15 cellular contexts compared by ENCODE assay signal in genomic region chr3:85785766-85786165, GRCh38.
DNase-seq lines count a peak whose midpoint lies in the region; ATAC-seq, FAIRE-seq and TF ChIP-seq lines count a peak whose summit lies in the region.
"Had no signal": no experiment of that assay in that cellular context is flagged by ENCODE, and none has a peak within 500 bp of the region (broad histone marks: within the 10 kb centered on the region; RNA-seq: fewer than 3 reads in every experiment).

No MANE protein-coding gene starts in this region.

- POLR2A ChIA-PET in PC-3 (lab: Charles Lee; ENCODE audit: unreplicated experiment), result no interaction called here
- POLR2A ChIA-PET in endothelial cell of umbilical vein (lab: Charles Lee), result no interaction called here

- TF ChIP-seq POLR2A in endothelial cell of umbilical vein (IDR thresholded peaks at IDR 0.05; ENCODE audit: low read depth, low read length), result no peak

- peak; percentile 40 for FAIRE-seq in endothelial cell of umbilical vein (lab: Jason Lieb, UNC)
- FAIRE-seq: GM12878, H1 had no signal

- no peaks in the 10 kb centered on the region for H3K36me3 ChIP-seq in PC-3 (ENCODE audit: low read depth, low read length)
- no peaks in the 10 kb centered on the region for H3K36me3 ChIP-seq in endothelial cell of umbilical vein (ENCODE audit: control insufficient read depth in 2 of 2, extremely low read depth in 1 of 2, insufficient read depth in 2 of 2, low read length in 2 of 2)
- no peaks in the 10 kb centered on the region for H3K36me3 ChIP-seq in effector memory CD4-positive, alpha-beta T cell (ENCODE audit: control insufficient read depth, insufficient read depth, low read length)

- no peaks in the 10 kb centered on the region for H3K9me1 ChIP-seq in endothelial cell of umbilical vein (replicated peaks; ENCODE audit: control insufficient read depth, extremely low read depth, insufficient read depth, low read length)

- peak overlapping the region; percentile 37 for H3K4me2 ChIP-seq in PC-3 (ENCODE audit: low read length)
- H3K4me2 ChIP-seq in endothelial cell of umbilical vein (ENCODE audit: insufficient read depth, low read length), result peak overlapping the region; percentile 16

- H3K27me3 ChIP-seq in PC-3 (ENCODE audit: low read length) (no peaks in the 10 kb centered on the region), endothelial cell of umbilical vein (ENCODE audit: control insufficient read depth in 2 of 2, insufficient read depth in 2 of 2, low read length in 2 of 2) (no peaks in the 10 kb centered on the region)
- no peaks in the 10 kb centered on the region for H3K27me3 ChIP-seq in effector memory CD4-positive, alpha-beta T cell (replicated peaks; ENCODE audit: control insufficient read depth, insufficient read depth, low read length, poor library complexity, severe bottlenecking)

- H3K79me2 ChIP-seq in PC-3 (ENCODE audit: low read length) (no peaks in the 10 kb centered on the region), endothelial cell of umbilical vein (ENCODE audit: control insufficient read depth, insufficient read depth, low read length) (no peaks in the 10 kb centered on the region)

- H3K9me2 ChIP-seq in PC-3 (replicated peaks; ENCODE audit: low read length), result no peaks in the 10 kb centered on the region

- H3K9ac ChIP-seq in PC-3 (ENCODE audit: low read length) (no peak overlapping the region), endothelial cell of umbilical vein (replicated peaks; ENCODE audit: extremely low read depth, insufficient read depth, low read length) (no peak overlapping the region)

- dilution Hi-C loops in endothelial cell of umbilical vein (cut with MboI; ENCODE audit: extremely low pct_ligation_motif_present, low sequenced_read_pairs), result no loop called here

- intact Hi-C loops in PC-3 (cut with micrococcal nuclease) (loop anchor here (1.0 to 5.0 kb wide), 2 partner anchors 27 to 143 kb away; no protein-coding TSS in a partner anchor), endothelial cell of umbilical vein (cut with micrococcal nuclease) (no loop called here)

- H3F3A ChIP-seq in PC-3 (ENCODE audit: low read length, unreplicated experiment), result no peaks in the 10 kb centered on the region

- peak overlapping the region; percentile 29 for H3K27ac ChIP-seq in PC-3 (ENCODE audit: low read length)
- no peak overlapping the region for H3K27ac ChIP-seq in endothelial cell of umbilical vein (ENCODE audit: insufficient read depth, low read depth, low read length)
- H3K27ac ChIP-seq in effector memory CD4-positive, alpha-beta T cell (ENCODE audit: insufficient read depth, low read length, poor library complexity, severe bottlenecking), result no peak overlapping the region

- no peak overlapping the region for H2AFZ ChIP-seq in PC-3 (ENCODE audit: low read length)
- no peak overlapping the region for H2AFZ ChIP-seq in endothelial cell of umbilical vein (ENCODE audit: low read depth, low read length)

- H3K4me1 ChIP-seq in PC-3 (ENCODE audit: insufficient read depth, low read length) (peaks cover 25% of the 10 kb centered on the region), endothelial cell of umbilical vein (ENCODE audit: control insufficient read depth, extremely low read depth, insufficient read depth, low read length) (peaks cover 4% of the 10 kb centered on the region)
- H3K4me1 ChIP-seq in effector memory CD4-positive, alpha-beta T cell (ENCODE audit: control insufficient read depth, insufficient read depth, low read length, poor library complexity, severe bottlenecking), result no peaks in the 10 kb centered on the region

- DNase-seq in PC-3 (peak; percentile 83), endothelial cell of umbilical vein (ENCODE audit: low read depth, low spot score) (peak; percentile 46), foreskin fibroblast (peak; percentile 21 to 75)
- no peak for DNase-seq in effector memory CD4-positive, alpha-beta T cell
- DNase-seq: C1 segment of cervical spinal cord; Calu3; CD4-positive, alpha-beta T cell; DMS 273 treated with DMSO at 0.1 percent for 48 hours; HCEC 1CT; HFFc6 had no signal

- H4K20me1 ChIP-seq in PC-3 (ENCODE audit: low read length), result no peaks in the 10 kb centered on the region
- no peaks in the 10 kb centered on the region for H4K20me1 ChIP-seq in endothelial cell of umbilical vein (replicated peaks; ENCODE audit: control insufficient read depth, extremely low read depth, insufficient read depth, low read length)

- CTCF ChIA-PET in PC-3 (lab: Charles Lee) (no interaction called here), endothelial cell of umbilical vein (lab: Charles Lee) (no interaction called here)

- TF ChIP-seq CTCF in PC-3 (conservative IDR thresholded peaks at IDR 0.05; ENCODE audit: low read depth, low read length) (no peak), endothelial cell of umbilical vein (IDR thresholded peaks at IDR 0.05; ENCODE audit: extremely low read depth in 1 of 2, insufficient read depth in 1 of 2, low read depth in 1 of 2, low read length in 2 of 2) (no peak), foreskin fibroblast (IDR thresholded peaks at IDR 0.05; ENCODE audit: low read depth, low read length) (no peak)

- BruUV-seq in PC-3 (replicated peaks; lab: Mats Ljungman, UMichigan) (no TSS peak), endothelial cell of umbilical vein (replicated peaks; lab: Mats Ljungman, UMichigan) (no TSS peak)

- H3K4me3 ChIP-seq in PC-3 (ENCODE audit: low read length) (no peak overlapping the region), endothelial cell of umbilical vein (replicated peaks in 1 of 3; ENCODE audit: insufficient read depth in 1 of 3, low read depth in 1 of 3, low read length in 3 of 3) (no peak overlapping the region), foreskin fibroblast (ENCODE audit: low read depth in 1 of 2, low read length in 2 of 2) (no peak overlapping the region)
- no peak overlapping the region for H3K4me3 ChIP-seq in effector memory CD4-positive, alpha-beta T cell (ENCODE audit: insufficient read depth, low read depth, low read length, poor library complexity, severe bottlenecking)
- H3K4me3 ChIP-seq: GM12878 had no signal

- ATAC-seq in PC-3, result peak; percentile 75
- no peak for ATAC-seq in HG03520 (IDR thresholded peaks at IDR 0.05; ENCODE audit: unreplicated experiment)
- ATAC-seq in HG02981 (IDR thresholded peaks at IDR 0.05; ENCODE audit: unreplicated experiment), result no peak
- no peak for ATAC-seq in HG03521 (IDR thresholded peaks at IDR 0.05; ENCODE audit: unreplicated experiment)
- ATAC-seq: GM12878 had no signal

- H3K9me3 ChIP-seq in PC-3 (ENCODE audit: low read length) (no peaks in the 10 kb centered on the region), endothelial cell of umbilical vein (replicated peaks; ENCODE audit: control insufficient read depth, insufficient read depth, low read length) (no peaks in the 10 kb centered on the region)
- no peaks in the 10 kb centered on the region for H3K9me3 ChIP-seq in effector memory CD4-positive, alpha-beta T cell (ENCODE audit: control insufficient read depth, low read length)

TF ChIP-seq in endothelial cell of umbilical vein, 7 proteins besides CTCF, POLR2A, EP300 and RAD21:
- TF ChIP-seq FOS (IDR thresholded peaks at IDR 0.05; ENCODE audit: borderline replicate concordance, insufficient read depth, low read length) (peak; percentile 56), POLR2AphosphoS5 (IDR thresholded peaks at IDR 0.05; ENCODE audit: insufficient read depth, low read depth, low read length) (no peak), GATA2 (IDR thresholded peaks at IDR 0.05; ENCODE audit: insufficient read depth, insufficient read length, low read depth, low read length) (peak; percentile 54)

Comparison
In these comparisons a context has a peak if more than half of its experiments do, and no peak if none do; other contexts are left out.
1. DNase-seq: peak in PC-3 (single experiment), endothelial cell of umbilical vein (single experiment) and foreskin fibroblast (2 of 2); none in effector memory CD4-positive, alpha-beta T cell (0 of 3).